Comparison of ENCODE assay signal across 12 cellular contexts in genomic region chr6:156955494-156956183, GRCh38.
DNase-seq lines count a peak whose midpoint lies in the region; ATAC-seq and TF ChIP-seq lines count a peak whose summit lies in the region.
"Had no signal": no experiment of that assay in that cellular context is flagged by ENCODE, and none has a peak within 500 bp of the region (broad histone marks: within the 10 kb centered on the region; RNA-seq: fewer than 3 reads in every experiment).

No MANE protein-coding gene starts in this region.

- no peak for TF ChIP-seq CTCF in body of pancreas (IDR thresholded peaks at IDR 0.05)
- TF ChIP-seq CTCF in left ventricle myocardium inferior (IDR thresholded peaks at IDR 0.05; ENCODE audit: borderline replicate concordance): no peak
- TF ChIP-seq CTCF in psoas muscle (IDR thresholded peaks at IDR 0.05): no peak

- no peaks in the 10 kb centered on the region for H3K36me3 ChIP-seq in CD4-positive, CD25-positive, alpha-beta regulatory T cell (ENCODE audit: control insufficient read depth, insufficient read depth, low read length)
- no peaks in the 10 kb centered on the region for H3K36me3 ChIP-seq in body of pancreas (replicated peaks in 1 of 2; ENCODE audit: insufficient read depth in 1 of 2, low read depth in 2 of 2)
- H3K36me3 ChIP-seq in left ventricle myocardium inferior: no peaks in the 10 kb centered on the region
- no peaks in the 10 kb centered on the region for H3K36me3 ChIP-seq in psoas muscle (ENCODE audit: insufficient read depth in 1 of 2, low read depth in 1 of 2)

- H3K4me3 ChIP-seq in CD4-positive, CD25-positive, alpha-beta regulatory T cell (ENCODE audit: low read depth, low read length): no peak overlapping the region
- no peak overlapping the region for H3K4me3 ChIP-seq in body of pancreas
- peak overlapping the region; percentile 17 for H3K4me3 ChIP-seq in left ventricle myocardium inferior
- peak overlapping the region; percentile 37 for H3K4me3 ChIP-seq in psoas muscle
- H3K4me3 ChIP-seq: dorsolateral prefrontal cortex, skin epidermis had no signal

- no peak for DNase-seq in CD4-positive, CD25-positive, alpha-beta regulatory T cell
- DNase-seq in body of pancreas (peak; percentile 41 to 75 (median 72)), left ventricle myocardium inferior (peak; percentile 69), psoas muscle (peak; percentile 70 to 90), LoVo (ENCODE audit: low spot score) (no peak)
- DNase-seq in activated CD4-positive, alpha-beta T cell treated with anti-CD3 and anti-CD28 coated beads for 48 hours: no peak
- no peak for DNase-seq in effector CD8-positive, alpha-beta T cell (lab: John Stamatoyannopoulos, UW)
- DNase-seq: activated T-cell treated with anti-CD3 and anti-CD28 coated beads, Interleukin-2, amount 50 U/mL, for 24 hours had no signal

- no peaks in the 10 kb centered on the region for H3K9me3 ChIP-seq in CD4-positive, CD25-positive, alpha-beta regulatory T cell (ENCODE audit: control insufficient read depth in 2 of 2, low read length in 2 of 2)
- H3K9me3 ChIP-seq in body of pancreas (no peaks in the 10 kb centered on the region), left ventricle myocardium inferior (replicated peaks) (no peaks in the 10 kb centered on the region), psoas muscle (no peaks in the 10 kb centered on the region)

- H3K27ac ChIP-seq in CD4-positive, CD25-positive, alpha-beta regulatory T cell (ENCODE audit: insufficient read depth, low read length, poor library complexity, severe bottlenecking): peak overlapping the region; percentile 23
- H3K27ac ChIP-seq in body of pancreas (peak overlapping the region; percentile 7 to 55 (median 48)), left ventricle myocardium inferior (replicated peaks) (peak overlapping the region; percentile 83), psoas muscle (peak overlapping the region; percentile 89)

- WGBS in body of pancreas, 2 donors: 25 to 30% methylated on average over 6 of the region's 6 CpGs
- 14 to 38% (median 25%) methylated on average over 6 of the region's 6 CpGs for WGBS in psoas muscle, 3 donors

- ATAC-seq in CD4-positive, CD25-positive, alpha-beta regulatory T cell (ENCODE audit: low read depth in 2 of 2): no peak
- ATAC-seq in body of pancreas: peak; percentile 77
- ATAC-seq in psoas muscle: peak; percentile 86 to 93 (median 88)
- no peak for ATAC-seq in GM21515 (IDR thresholded peaks at IDR 0.05; ENCODE audit: unreplicated experiment)

- no peaks in the 10 kb centered on the region for H3K27me3 ChIP-seq in CD4-positive, CD25-positive, alpha-beta regulatory T cell (ENCODE audit: control insufficient read depth, insufficient read depth, low read length)
- no peaks in the 10 kb centered on the region for H3K27me3 ChIP-seq in body of pancreas
- no peaks in the 10 kb centered on the region for H3K27me3 ChIP-seq in left ventricle myocardium inferior (ENCODE audit: low read depth)
- no peaks in the 10 kb centered on the region for H3K27me3 ChIP-seq in psoas muscle (ENCODE audit: insufficient read depth in 3 of 3, low read length in 2 of 3)
- H3K27me3 ChIP-seq: dorsolateral prefrontal cortex had no signal

- H3K4me1 Mint-ChIP-seq in CD4-positive, CD25-positive, alpha-beta regulatory T cell: peaks cover 56 to 74% (median 64%) of the 10 kb centered on the region in 4 donors

- no peaks in the 10 kb centered on the region for H3K36me3 Mint-ChIP-seq in CD4-positive, CD25-positive, alpha-beta regulatory T cell

- no peaks in the 10 kb centered on the region for H3K9me3 Mint-ChIP-seq in CD4-positive, CD25-positive, alpha-beta regulatory T cell
- H3K9me3 Mint-ChIP-seq: activated T-cell treated with anti-CD3 and anti-CD28 coated beads, Interleukin-2, amount 50 U/mL, for 24 hours; T-helper 2 cell treated with Interferon-gamma antibody and Interleukin-4, amounts not matched to agents 5 μg/mL and 100 μg/mL, for 36 hours had no signal

- H3K27ac Mint-ChIP-seq in CD4-positive, CD25-positive, alpha-beta regulatory T cell: peak overlapping the region in 1 of 3 donors; percentile 38
- H3K27ac Mint-ChIP-seq: activated T-cell treated with anti-CD3 and anti-CD28 coated beads, Interleukin-2, amount 50 U/mL, for 24 hours; T-helper 2 cell treated with Interferon-gamma antibody and Interleukin-4, amounts not matched to agents 5 μg/mL and 100 μg/mL, for 36 hours had no signal

- TF ChIP-seq POLR2A in body of pancreas (IDR thresholded peaks at IDR 0.05): no peak

- H3K27me3 Mint-ChIP-seq in CD4-positive, CD25-positive, alpha-beta regulatory T cell: no peaks in the 10 kb centered on the region
- H3K27me3 Mint-ChIP-seq: activated T-cell treated with anti-CD3 and anti-CD28 coated beads, Interleukin-2, amount 50 U/mL, for 24 hours had no signal

- intact Hi-C loops in body of pancreas (cut with DNase I): no loop called here
- intact Hi-C loops in left ventricle myocardium inferior (cut with micrococcal nuclease): loop anchor here (10.0 kb wide), 1 partner anchor 171 kb away; no protein-coding TSS in a partner anchor
- intact Hi-C loops in psoas muscle (cut with DNase I): loop anchor here (10.0 kb wide), 2 partner anchors 171 to 271 kb away; no protein-coding TSS in a partner anchor

- peaks cover 19% of the 10 kb centered on the region for H3K4me1 ChIP-seq in CD4-positive, CD25-positive, alpha-beta regulatory T cell (ENCODE audit: control insufficient read depth, insufficient read depth, low read length, poor library complexity, severe bottlenecking)
- H3K4me1 ChIP-seq in body of pancreas (peaks cover 39% of the 10 kb centered on the region), left ventricle myocardium inferior (peaks cover 78% of the 10 kb centered on the region), psoas muscle (peaks cover 84% of the 10 kb centered on the region)

- H3K4me3 Mint-ChIP-seq in CD4-positive, CD25-positive, alpha-beta regulatory T cell: no peak overlapping the region
- H3K4me3 Mint-ChIP-seq: activated T-cell treated with anti-CD3 and anti-CD28 coated beads, Interleukin-2, amount 50 U/mL, for 24 hours; T-helper 2 cell treated with Interferon-gamma antibody and Interleukin-4, amounts not matched to agents 5 μg/mL and 100 μg/mL, for 36 hours had no signal

Comparison
In these comparisons a context has a peak if more than half of its experiments do, and no peak if none do; other contexts are left out.
1. ATAC-seq: peak in body of pancreas (single experiment) and psoas muscle (4 of 4); none in CD4-positive, CD25-positive, alpha-beta regulatory T cell (0 of 2) and GM21515 (single experiment).
2. DNase-seq: peak in body of pancreas (4 of 4), left ventricle myocardium inferior (single experiment) and psoas muscle (2 of 2); none in CD4-positive, CD25-positive, alpha-beta regulatory T cell (0 of 3), activated CD4-positive, alpha-beta T cell treated with anti-CD3 and anti-CD28 coated beads for 48 hours (single experiment), effector CD8-positive, alpha-beta T cell (single experiment) and LoVo (single experiment).
3. H3K27ac ChIP-seq: peak in every context shown above with its lines; median percentile 89 in psoas muscle; 83 in left ventricle myocardium inferior; 48 in body of pancreas; 23 in CD4-positive, CD25-positive, alpha-beta regulatory T cell.
4. H3K4me3 ChIP-seq: peak in left ventricle myocardium inferior (single experiment) and psoas muscle (single experiment); none in CD4-positive, CD25-positive, alpha-beta regulatory T cell (single experiment) and body of pancreas (0 of 2).